20 cellular contexts compared by ENCODE assay signal in the genomic region with DNA sequence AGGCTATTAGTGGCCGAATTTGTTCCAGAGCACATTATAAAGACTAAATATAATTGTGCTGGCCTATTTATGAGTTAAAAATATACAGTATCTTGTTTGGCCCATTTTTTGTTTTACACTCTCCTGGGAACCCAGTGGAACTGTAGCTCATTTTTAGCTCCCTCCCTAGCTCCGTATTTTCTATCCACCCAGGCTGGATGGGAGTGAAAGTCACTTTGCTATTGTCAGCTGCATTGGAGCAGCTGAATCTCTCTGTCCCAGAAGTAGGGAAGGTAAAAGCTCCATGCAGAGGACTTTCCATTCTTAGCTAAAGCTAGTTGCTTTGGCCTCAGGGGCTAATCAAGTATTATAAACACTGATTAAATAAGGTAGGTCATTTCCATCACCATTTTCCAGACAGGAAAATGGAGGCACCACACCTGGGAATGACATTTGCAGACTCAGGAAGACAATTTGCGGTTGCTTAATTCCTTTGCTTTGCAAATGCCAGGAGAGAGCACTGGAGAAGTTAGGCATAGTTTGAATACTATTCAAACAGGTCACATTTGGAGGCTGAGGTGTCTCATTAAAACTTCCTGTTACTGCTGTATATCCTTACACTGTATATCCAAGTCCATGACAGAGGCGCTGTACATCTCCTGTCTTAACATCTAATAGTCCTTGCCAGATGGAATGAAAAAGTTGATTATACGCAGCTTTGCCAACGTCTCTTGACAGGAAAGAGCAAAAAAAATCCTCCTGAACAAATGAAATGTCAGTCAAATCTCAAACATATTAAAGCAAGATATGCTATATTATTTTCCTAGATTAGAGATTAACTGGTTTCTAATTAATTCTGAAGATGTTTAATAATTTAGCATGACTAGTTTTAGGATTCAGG.
"Had no signal": no experiment of that assay in that cellular context is flagged by ENCODE, and none has a peak within 500 bp of the region (broad histone marks: within the 10 kb centered on the region; RNA-seq: fewer than 3 reads in every experiment).

No MANE protein-coding gene starts in this region.

- H3K27me3 ChIP-seq: right lobe of liver, tibial nerve, vagina had no signal

- H3K4me3 Mint-ChIP-seq: activated B cell treated with CpG ODN at 0.5 μM for 24 hours; activated CD4-positive, alpha-beta memory T cell treated with anti-CD3 and anti-CD28 coated beads, Interleukin-2, amount 10 ng/mL, durations not matched to agents 7 days and 5 days; activated CD8-positive, alpha-beta memory T cell treated with anti-CD3 and anti-CD28 coated beads, Interleukin-2, amount 10 ng/mL, durations not matched to agents 7 days and 5 days; activated naive CD8-positive, alpha-beta T cell treated with anti-CD3 and anti-CD28 coated beads for 36 hours; dendritic cell treated with granulocyte-macrophage colony-stimulating factor and Interleukin-4, amounts not matched to agents 40 ng/mL and 50 ng/mL, for 4 days; memory B cell; naive thymus-derived CD4-positive, alpha-beta T cell; stimulated activated naive CD8-positive, alpha-beta T cell treated with anti-CD3 and anti-CD28 coated beads, Interleukin-15, Interleukin-2, amounts not matched to agents 100 ng/mL and 50 ng/mL, for 24 hours had no signal

- H3K36me3 Mint-ChIP-seq: activated CD8-positive, alpha-beta memory T cell treated with anti-CD3 and anti-CD28 coated beads, Interleukin-2, amount 10 ng/mL, durations not matched to agents 7 days and 5 days; activated naive CD8-positive, alpha-beta T cell treated with anti-CD3 and anti-CD28 coated beads for 36 hours; memory B cell; naive thymus-derived CD4-positive, alpha-beta T cell had no signal

- H3K27me3 Mint-ChIP-seq: activated B cell treated with CpG ODN at 0.5 μM for 24 hours; activated CD4-positive, alpha-beta memory T cell treated with anti-CD3 and anti-CD28 coated beads, Interleukin-2, amount 10 ng/mL, durations not matched to agents 7 days and 5 days; activated CD8-positive, alpha-beta memory T cell treated with anti-CD3 and anti-CD28 coated beads, Interleukin-2, amount 10 ng/mL, durations not matched to agents 7 days and 5 days; activated naive CD8-positive, alpha-beta T cell treated with anti-CD3 and anti-CD28 coated beads for 36 hours; dendritic cell treated with granulocyte-macrophage colony-stimulating factor and Interleukin-4, amounts not matched to agents 40 ng/mL and 50 ng/mL, for 4 days; memory B cell; stimulated activated naive CD8-positive, alpha-beta T cell treated with anti-CD3 and anti-CD28 coated beads, Interleukin-15, Interleukin-2, amounts not matched to agents 100 ng/mL and 50 ng/mL, for 24 hours had no signal

- H3K36me3 ChIP-seq: esophagus squamous epithelium, pancreas, right lobe of liver, tibial nerve, vagina had no signal

- H3K4me1 ChIP-seq: esophagus squamous epithelium, pancreas, right lobe of liver, tibial nerve, vagina had no signal

- H3K9me3 Mint-ChIP-seq: activated naive CD8-positive, alpha-beta T cell treated with anti-CD3 and anti-CD28 coated beads for 36 hours; dendritic cell treated with granulocyte-macrophage colony-stimulating factor and Interleukin-4, amounts not matched to agents 40 ng/mL and 50 ng/mL, for 4 days; stimulated activated naive CD8-positive, alpha-beta T cell treated with anti-CD3 and anti-CD28 coated beads, Interleukin-15, Interleukin-2, amounts not matched to agents 100 ng/mL and 50 ng/mL, for 24 hours had no signal

- H3K4me1 Mint-ChIP-seq: activated B cell treated with CpG ODN at 0.5 μM for 24 hours; activated CD4-positive, alpha-beta memory T cell treated with anti-CD3 and anti-CD28 coated beads, Interleukin-2, amount 10 ng/mL, durations not matched to agents 7 days and 5 days; activated CD8-positive, alpha-beta memory T cell treated with anti-CD3 and anti-CD28 coated beads, Interleukin-2, amount 10 ng/mL, durations not matched to agents 7 days and 5 days; activated naive CD8-positive, alpha-beta T cell treated with anti-CD3 and anti-CD28 coated beads for 36 hours; memory B cell; naive thymus-derived CD4-positive, alpha-beta T cell had no signal

- H3K4me3 ChIP-seq: esophagus squamous epithelium, pancreas, right lobe of liver, tibial nerve, vagina had no signal

- DNase-seq: activated B cell treated with CpG ODN at 0.5 μM for 24 hours; activated CD4-positive, alpha-beta memory T cell treated with anti-CD3 and anti-CD28 coated beads, Interleukin-2, amount 10 ng/mL, durations not matched to agents 7 days and 5 days; activated CD4-positive, alpha-beta T cell treated with anti-CD3 and anti-CD28 coated beads for 4 hours; activated CD8-positive, alpha-beta memory T cell treated with anti-CD3 and anti-CD28 coated beads, Interleukin-2, amount 10 ng/mL, durations not matched to agents 7 days and 5 days; activated naive CD4-positive, alpha-beta T cell; activated naive CD8-positive, alpha-beta T cell treated with anti-CD3 and anti-CD28 coated beads for 36 hours; amniotic stem cell; effector CD8-positive, alpha-beta T cell; esophagus squamous epithelium; naive thymus-derived CD4-positive, alpha-beta T cell; pancreas; right lobe of liver; small intestine; stimulated activated CD4-positive, alpha-beta T cell treated with anti-CD3 and anti-CD28 coated beads, Interleukin-15, amount 100 ng/mL, for 24 hours; stimulated activated CD4-positive, alpha-beta T cell treated with anti-CD3 and anti-CD28 coated beads, Interleukin-2, amount 100 ng/mL, for 48 hours had no signal

- H3K9me3 ChIP-seq: esophagus squamous epithelium, pancreas, right lobe of liver, vagina had no signal

- H3K27ac Mint-ChIP-seq: activated B cell treated with CpG ODN at 0.5 μM for 24 hours; activated CD4-positive, alpha-beta memory T cell treated with anti-CD3 and anti-CD28 coated beads, Interleukin-2, amount 10 ng/mL, durations not matched to agents 7 days and 5 days; activated CD8-positive, alpha-beta memory T cell treated with anti-CD3 and anti-CD28 coated beads, Interleukin-2, amount 10 ng/mL, durations not matched to agents 7 days and 5 days; activated naive CD8-positive, alpha-beta T cell treated with anti-CD3 and anti-CD28 coated beads for 36 hours; dendritic cell treated with granulocyte-macrophage colony-stimulating factor and Interleukin-4, amounts not matched to agents 40 ng/mL and 50 ng/mL, for 4 days; memory B cell; stimulated activated naive CD8-positive, alpha-beta T cell treated with anti-CD3 and anti-CD28 coated beads, Interleukin-15, Interleukin-2, amounts not matched to agents 100 ng/mL and 50 ng/mL, for 24 hours had no signal

- H3K27ac ChIP-seq: esophagus squamous epithelium, pancreas, right lobe of liver, tibial nerve, vagina had no signal

- ATAC-seq: activated CD8-positive, alpha-beta memory T cell treated with anti-CD3 and anti-CD28 coated beads, Interleukin-2, amount 10 ng/mL, durations not matched to agents 7 days and 5 days; naive thymus-derived CD4-positive, alpha-beta T cell; pancreas; right lobe of liver had no signal
